ENCODE assay signal across 1 cellular context in genomic region chr6:27518881-27519795, GRCh38.
TF ChIP-seq lines count a peak whose summit lies in the region.

No MANE protein-coding gene starts in this region.

TF ChIP-seq in HEK293, 187 proteins besides CTCF, POLR2A, EP300 and RAD21 (continued from another document and continues in another):
- no peak for TF ChIP-seq OSR2 (tag by site-specific recombination; IDR thresholded peaks at IDR 0.05)
- no peak for TF ChIP-seq ZNF776 (tag by site-specific recombination; IDR thresholded peaks at IDR 0.05; ENCODE audit: borderline replicate concordance)
- peak; percentile 45; the same call in 1 of the 2 replicates for TF ChIP-seq ZBTB10 (tag by site-specific recombination; IDR thresholded peaks at IDR 0.05)
- 0 out of 2 replicates have a peak, but pooled peaks have one; percentile 33 for TF ChIP-seq KLF8 (tag by site-specific recombination; IDR thresholded peaks at IDR 0.05)
- TF ChIP-seq ZNF23 (tag by site-specific recombination; IDR thresholded peaks at IDR 0.05; ENCODE audit: borderline replicate concordance), result no peak; the same call in 1 of the 2 replicates
- no peak for TF ChIP-seq ZNF677 (tag by site-specific recombination; IDR thresholded peaks at IDR 0.05)
- no peak for TF ChIP-seq ZNF488 (tag by site-specific recombination; IDR thresholded peaks at IDR 0.05)
- TF ChIP-seq MYNN (tag by site-specific recombination; IDR thresholded peaks at IDR 0.05; ENCODE audit: borderline replicate concordance), result no peak
- no peak for TF ChIP-seq ZNF843 (tag by site-specific recombination; IDR thresholded peaks at IDR 0.05)
- no peak for TF ChIP-seq ZNF350 (tag by site-specific recombination; IDR thresholded peaks at IDR 0.05)
- no peak for TF ChIP-seq ZNF747 (tag by site-specific recombination; IDR thresholded peaks at IDR 0.05)
- TF ChIP-seq ZNF16 (tag by site-specific recombination; IDR thresholded peaks at IDR 0.05; ENCODE audit: low read depth), result no peak
- TF ChIP-seq ZFP37 (tag by site-specific recombination; IDR thresholded peaks at IDR 0.05), result peak; percentile 89
- TF ChIP-seq ZNF121 (tag by site-specific recombination; IDR thresholded peaks at IDR 0.05), result no peak
- TF ChIP-seq SALL2 (tag by site-specific recombination; IDR thresholded peaks at IDR 0.05; ENCODE audit: borderline replicate concordance), result no peak
- no peak for TF ChIP-seq ZNF155 (tag by site-specific recombination; IDR thresholded peaks at IDR 0.05)
- TF ChIP-seq ZNF266 (tag by site-specific recombination; IDR thresholded peaks at IDR 0.05; ENCODE audit: low read depth), result no peak
- TF ChIP-seq ZNF114 (tag by site-specific recombination; IDR thresholded peaks at IDR 0.05), result no peak
- TF ChIP-seq ZNF76 (tag by site-specific recombination; IDR thresholded peaks at IDR 0.05; ENCODE audit: borderline replicate concordance, low read depth), result no peak
- peak; percentile 83 for TF ChIP-seq ZNF324 (tag by site-specific recombination; IDR thresholded peaks at IDR 0.05)
- no peak for TF ChIP-seq ZNF623 (tag by site-specific recombination; IDR thresholded peaks at IDR 0.05)
- no peak for TF ChIP-seq GLI2 (tag by site-specific recombination; IDR thresholded peaks at IDR 0.05; ENCODE audit: borderline replicate concordance, low read depth)
- no peak for TF ChIP-seq ZNF585B (tag by site-specific recombination; IDR thresholded peaks at IDR 0.05)
- TF ChIP-seq KLF7 (tag by site-specific recombination; IDR thresholded peaks at IDR 0.05; ENCODE audit: borderline replicate concordance), result no peak
- peak; percentile 57; the same call in 1 of the 2 replicates for TF ChIP-seq ZBTB21 (tag by site-specific recombination; IDR thresholded peaks at IDR 0.05)
- TF ChIP-seq ZNF530 (tag by site-specific recombination; IDR thresholded peaks at IDR 0.05; ENCODE audit: low read depth), result no peak
- no peak for TF ChIP-seq ZNF48 (tag by site-specific recombination; IDR thresholded peaks at IDR 0.05)
- peak; percentile 47; the same call in 1 of the 2 replicates for TF ChIP-seq ZNF600 (tag by site-specific recombination; IDR thresholded peaks at IDR 0.05)
- TF ChIP-seq ZEB2 (tag by site-specific recombination; IDR thresholded peaks at IDR 0.05), result 0 out of 2 replicates have a peak, but pooled peaks have one; percentile 44
- no peak for TF ChIP-seq ZNF664 (tag by site-specific recombination; IDR thresholded peaks at IDR 0.05)
- peak; percentile 58 for TF ChIP-seq ZNF629 (tag by site-specific recombination; IDR thresholded peaks at IDR 0.05)
- no peak for TF ChIP-seq ZNF785 (tag by site-specific recombination; IDR thresholded peaks at IDR 0.05)
- no peak for TF ChIP-seq ZNF146 (tag by site-specific recombination; IDR thresholded peaks at IDR 0.05)
- peak; percentile 26 for TF ChIP-seq ZBTB26 (tag by site-specific recombination; optimal IDR thresholded peaks at IDR 0.05)
- no peak for TF ChIP-seq ZNF202 (tag by site-specific recombination; IDR thresholded peaks at IDR 0.05; ENCODE audit: borderline replicate concordance)
- TF ChIP-seq REPIN1 (tag by site-specific recombination; IDR thresholded peaks at IDR 0.05; ENCODE audit: low read depth), result 0 out of 2 replicates have a peak, but pooled peaks have one; percentile 8
- TF ChIP-seq AEBP2 (tag by site-specific recombination; IDR thresholded peaks at IDR 0.05; ENCODE audit: borderline replicate concordance), result no peak
- TF ChIP-seq HIC1 (tag by site-specific recombination; IDR thresholded peaks at IDR 0.05), result peak; percentile 69
- no peak for TF ChIP-seq ZNF169 (tag by site-specific recombination; IDR thresholded peaks at IDR 0.05)
- TF ChIP-seq ZNF18 (tag by site-specific recombination; IDR thresholded peaks at IDR 0.05), result no peak
- peak; percentile 64 for TF ChIP-seq ZNF654 (tag by site-specific recombination; IDR thresholded peaks at IDR 0.05; ENCODE audit: low read depth)
- TF ChIP-seq ZNF670 (tag by site-specific recombination; IDR thresholded peaks at IDR 0.05; ENCODE audit: low read depth), result no peak
- no peak; the same call in 1 of the 2 replicates for TF ChIP-seq SP3 (tag by site-specific recombination; IDR thresholded peaks at IDR 0.05)
- no peak for TF ChIP-seq ZNF560 (tag by site-specific recombination; IDR thresholded peaks at IDR 0.05; ENCODE audit: borderline replicate concordance)
- no peak for TF ChIP-seq ZNF416 (tag by site-specific recombination; IDR thresholded peaks at IDR 0.05)
- no peak; the same call in 1 of the 2 replicates for TF ChIP-seq KLF10 (tag by site-specific recombination; IDR thresholded peaks at IDR 0.05)
- TF ChIP-seq ZBTB49 (tag by site-specific recombination; IDR thresholded peaks at IDR 0.05; ENCODE audit: low read depth), result no peak
- no peak for TF ChIP-seq ZNF548 (tag by site-specific recombination; IDR thresholded peaks at IDR 0.05)
- TF ChIP-seq ZNF513 (tag by site-specific recombination; IDR thresholded peaks at IDR 0.05), result peak; percentile 33; the same call in 1 of the 2 replicates
- no peak for TF ChIP-seq ZFHX2 (tag by site-specific recombination; conservative IDR thresholded peaks at IDR 0.05)
- TF ChIP-seq ZNF830 (tag by site-specific recombination; IDR thresholded peaks at IDR 0.05; ENCODE audit: low read depth), result no peak
- TF ChIP-seq ZNF148 (tag by site-specific recombination; IDR thresholded peaks at IDR 0.05; ENCODE audit: borderline replicate concordance), result no peak
- no peak for TF ChIP-seq ZNF555 (tag by site-specific recombination; conservative IDR thresholded peaks at IDR 0.05)
